ENCODE assay signal across 9 cellular contexts in genomic region chr19:48751835-48752510, GRCh38. TPM values are rescaled to one million over a fixed set of nuclear protein-coding genes. Genes with fewer than 3 reads are reported as not detected.
A peak's percentile ranks its signal among the peaks of the same experiment; 100 is the strongest.
DNase-seq lines count a peak whose midpoint lies in the region; ATAC-seq and TF ChIP-seq lines count a peak whose summit lies in the region.
"Had no signal": no experiment of that assay in that cellular context is flagged by ENCODE, and none has a peak within 500 bp of the region (broad histone marks: within the 10 kb centered on the region; RNA-seq: fewer than 3 reads in every experiment).

No MANE protein-coding gene starts in this region.

- peak overlapping the region; percentile 91 for H3K27ac Mint-ChIP-seq in WTC11
- H3K27ac Mint-ChIP-seq in glutamatergic neuron (ENCODE audit: unreplicated experiment) = peak overlapping the region; percentile 15
- H3K27ac Mint-ChIP-seq in stimulated activated effector memory CD8-positive, alpha-beta T cell treated with anti-CD3 and anti-CD28 coated beads, Interleukin-12 subunit alpha, Interleukin-12 subunit beta, amount 100 ng/mL, for 72 hours = no peak overlapping the region

- H3K9me3 Mint-ChIP-seq in WTC11 (no peaks in the 10 kb centered on the region), glutamatergic neuron (ENCODE audit: unreplicated experiment) (peaks cover 2% of the 10 kb centered on the region)
- H3K9me3 Mint-ChIP-seq in stimulated activated effector memory CD8-positive, alpha-beta T cell treated with anti-CD3 and anti-CD28 coated beads, Interleukin-12 subunit alpha, Interleukin-12 subunit beta, amount 100 ng/mL, for 72 hours = no peaks in the 10 kb centered on the region

- POLR2A ChIA-PET in WTC11 (lab: Charles Lee) = interaction anchor here (0.6 to 1.7 kb wide), 6 partner anchors 13 to 1895 kb away, joined by 3 to 17 read pairs (median 4); partner anchors contain the start of gene CA11

- H3K4me1 Mint-ChIP-seq in WTC11 (peaks cover 45% of the 10 kb centered on the region), glutamatergic neuron (ENCODE audit: low read depth, unreplicated experiment) (peaks cover 7% of the 10 kb centered on the region)
- H3K4me1 Mint-ChIP-seq in stimulated activated effector memory CD8-positive, alpha-beta T cell treated with anti-CD3 and anti-CD28 coated beads, Interleukin-12 subunit alpha, Interleukin-12 subunit beta, amount 100 ng/mL, for 72 hours = peaks cover 22% of the 10 kb centered on the region

- DNase-seq in NCI-H1417 (lab: John Stamatoyannopoulos, UW) = peak in 2 of 3 experiments; percentile 59 to 69
- no peak for DNase-seq in NCI-H1417 treated with DMSO at 0.1 percent for 48 hours (lab: John Stamatoyannopoulos, UW)
- DNase-seq in WTC11 (ENCODE audit: low spot score) = no peak
- DNase-seq in glutamatergic neuron = no peak
- no peak for DNase-seq in stimulated activated effector memory CD8-positive, alpha-beta T cell treated with anti-CD3 and anti-CD28 coated beads, Interleukin-12 subunit alpha, Interleukin-12 subunit beta, amount 100 ng/mL, for 72 hours (ENCODE audit: low spot score in 2 of 2)
- no peak for DNase-seq in NK-92 (lab: John Stamatoyannopoulos, UW; ENCODE audit: unreplicated experiment)
- no peak for DNase-seq in OCI-M1 (lab: John Stamatoyannopoulos, UW)
- DNase-seq in NCI-H128 (lab: John Stamatoyannopoulos, UW; ENCODE audit: unreplicated experiment) = no peak

- TF ChIP-seq CTCF in WTC11 (IDR thresholded peaks at IDR 0.05) = no peak
- no peak for TF ChIP-seq CTCF in glutamatergic neuron (IDR thresholded peaks at IDR 0.05; ENCODE audit: partially characterized antibody, unreplicated experiment)

- H3K27me3 Mint-ChIP-seq in WTC11 (ENCODE audit: low read depth) (peaks cover 10% of the 10 kb centered on the region), glutamatergic neuron (ENCODE audit: unreplicated experiment) (peaks cover 18% of the 10 kb centered on the region)

- CTCF ChIA-PET in WTC11 (lab: Charles Lee) = interaction anchor here (0.9 to 1.2 kb wide), 5 partner anchors 13 to 219 kb away, joined by 3 to 7 read pairs (median 3); partner anchors contain the start of gene CA11

- peak overlapping the region; percentile 95 for H3K4me3 Mint-ChIP-seq in WTC11
- peak overlapping the region; percentile 84 for H3K4me3 Mint-ChIP-seq in glutamatergic neuron (ENCODE audit: unreplicated experiment)
- peak overlapping the region; percentile 65 for H3K4me3 Mint-ChIP-seq in stimulated activated effector memory CD8-positive, alpha-beta T cell treated with anti-CD3 and anti-CD28 coated beads, Interleukin-12 subunit alpha, Interleukin-12 subunit beta, amount 100 ng/mL, for 72 hours

- peak; percentile 7 for ATAC-seq in WTC11
- ATAC-seq in stimulated activated effector memory CD8-positive, alpha-beta T cell treated with anti-CD3 and anti-CD28 coated beads, Interleukin-12 subunit alpha, Interleukin-12 subunit beta, amount 100 ng/mL, for 72 hours = no peak

- H3K36me3 Mint-ChIP-seq in WTC11 = peaks cover 18% of the 10 kb centered on the region; the same call in 1 of the 2 replicates
- no peaks in the 10 kb centered on the region for H3K36me3 Mint-ChIP-seq in glutamatergic neuron (ENCODE audit: unreplicated experiment)
- H3K36me3 Mint-ChIP-seq in stimulated activated effector memory CD8-positive, alpha-beta T cell treated with anti-CD3 and anti-CD28 coated beads, Interleukin-12 subunit alpha, Interleukin-12 subunit beta, amount 100 ng/mL, for 72 hours = no peaks in the 10 kb centered on the region

TF ChIP-seq in WTC11, 78 proteins besides CTCF, POLR2A, EP300 and RAD21 (continues in another document):
- no peak for TF ChIP-seq RELA (CRISPR knock-in tag; IDR thresholded peaks at IDR 0.05; ENCODE audit: borderline replicate concordance)
- TF ChIP-seq NR2C2 (CRISPR knock-in tag; IDR thresholded peaks at IDR 0.05) = no peak
- TF ChIP-seq TP53 (CRISPR knock-in tag; IDR thresholded peaks at IDR 0.05) = no peak
- TF ChIP-seq NFE2L1 (CRISPR knock-in tag; IDR thresholded peaks at IDR 0.05) = no peak
- TF ChIP-seq SOX15 (CRISPR knock-in tag; IDR thresholded peaks at IDR 0.05) = no peak
- TF ChIP-seq ZBTB43 (CRISPR knock-in tag; IDR thresholded peaks at IDR 0.05) = no peak
- no peak for TF ChIP-seq ARID4B (CRISPR knock-in tag; IDR thresholded peaks at IDR 0.05; ENCODE audit: borderline replicate concordance)
- no peak for TF ChIP-seq NFYB (CRISPR knock-in tag; conservative IDR thresholded peaks at IDR 0.05; ENCODE audit: low read depth)
- TF ChIP-seq ZNF532 (CRISPR knock-in tag; IDR thresholded peaks at IDR 0.05; ENCODE audit: borderline replicate concordance) = no peak
- no peak for TF ChIP-seq FOXJ3 (CRISPR knock-in tag; IDR thresholded peaks at IDR 0.05; ENCODE audit: borderline replicate concordance)

RNA-seq across cellular contexts. Expression of gene FUT1, which starts 0.5 kb away (rescaled TPM):
- 9.9 to 11.5 TPM (median 10.1 TPM) in 3 replicates for total RNA-seq in WTC11 (2021)
- total RNA-seq in glutamatergic neuron (ENCODE audit: unreplicated experiment) = 4.4 TPM

RNA-seq across cellular contexts. Expression of gene FGF21, which starts 3.4 kb away (rescaled TPM):
- 0.21 to 0.44 TPM (median 0.26 TPM) in 3 replicates for total RNA-seq in WTC11 (2021)
- total RNA-seq in glutamatergic neuron (ENCODE audit: unreplicated experiment) = not detected
- total RNA-seq: pulmonary artery endothelial cell had no signal

RNA-seq across cellular contexts. Expression of gene IZUMO1, which starts 5.3 kb away (rescaled TPM):
- 1.3 to 2.2 TPM (median 1.3 TPM) in 3 replicates for total RNA-seq in WTC11 (2021)
- total RNA-seq in glutamatergic neuron (ENCODE audit: unreplicated experiment) = not detected

RNA-seq across cellular contexts. Expression of gene RASIP1, which starts 11.6 kb away (rescaled TPM):
- 4.4 to 5.4 TPM (median 5.2 TPM) in 3 replicates for total RNA-seq in WTC11 (2021)
- total RNA-seq in glutamatergic neuron (ENCODE audit: unreplicated experiment) = 6.2 TPM

RNA-seq across cellular contexts. Expression of gene MAMSTR, which starts 32.4 kb away (rescaled TPM):
- 1.4 to 2.2 TPM (median 1.6 TPM) in 3 replicates for total RNA-seq in WTC11 (2021)
- total RNA-seq in glutamatergic neuron (ENCODE audit: unreplicated experiment) = 2.7 TPM

Comparison
In these comparisons a context has a peak if more than half of its experiments do, and no peak if none do; other contexts are left out.
1. DNase-seq: peak in NCI-H1417 (2 of 3); none in NCI-H1417 treated with DMSO at 0.1 percent for 48 hours (single experiment), WTC11 (single experiment), glutamatergic neuron (single experiment), stimulated activated effector memory CD8-positive, alpha-beta T cell treated with anti-CD3 and anti-CD28 coated beads, Interleukin-12 subunit alpha, Interleukin-12 subunit beta, amount 100 ng/mL, for 72 hours (0 of 2), NK-92 (single experiment), OCI-M1 (single experiment) and NCI-H128 (single experiment).
2. Peak in every context shown above with its lines, with median percentiles within 50 percentile points of each other: H3K4me3 Mint-ChIP-seq.